8 cellular contexts compared by ENCODE assay signal in the genomic region with DNA sequence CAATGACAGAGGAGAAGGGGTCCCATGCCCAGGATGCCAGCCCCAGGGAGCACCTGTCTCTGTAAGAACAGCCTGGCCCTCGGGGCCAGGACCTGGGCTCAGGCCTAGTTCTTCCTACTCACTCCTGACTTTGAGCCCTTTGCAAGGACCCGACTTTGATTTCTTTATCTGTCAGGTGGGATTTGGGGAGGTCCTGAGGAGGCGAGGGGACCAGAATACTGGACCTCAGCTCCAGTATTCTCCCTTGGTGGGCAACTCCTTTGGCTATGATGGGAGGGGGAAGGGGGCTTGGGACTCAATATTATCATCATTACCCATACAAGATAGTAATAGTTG. TPM values are rescaled to one million over a fixed set of nuclear protein-coding genes. Genes with fewer than 3 reads are reported as not detected.
DNase-seq lines count a peak whose midpoint lies in the region; ATAC-seq and TF ChIP-seq lines count a peak whose summit lies in the region.

No MANE protein-coding gene starts in this region.

- no peak for ATAC-seq in GM21360 (IDR thresholded peaks at IDR 0.05; ENCODE audit: unreplicated experiment)
- no peak for ATAC-seq in HG02870 (IDR thresholded peaks at IDR 0.05; ENCODE audit: unreplicated experiment)

- H3K9me3 ChIP-seq in Peyer's patch (no peaks in the 10 kb centered on the region), esophagus squamous epithelium (no peaks in the 10 kb centered on the region)

- intact Hi-C loops in esophagus squamous epithelium (cut with DNase I): no loop called here

- TF ChIP-seq POLR2A in Peyer's patch (IDR thresholded peaks at IDR 0.05) (no peak), esophagus squamous epithelium (IDR thresholded peaks at IDR 0.05) (no peak)

- no peak for DNase-seq in GM06990 (ENCODE audit: extremely low read depth, insufficient read length)
- no peak for DNase-seq in Peyer's patch
- DNase-seq in esophagus squamous epithelium (lab: John Stamatoyannopoulos, UW): no peak
- DNase-seq in retinal pigment epithelial cell (ENCODE audit: low read depth): no peak
- DNase-seq in activated gamma-delta T cell treated with Interleukin-2 at 50 U/mL for 16 hours: no peak
- DNase-seq in cerebellar nuclear complex (lab: John Stamatoyannopoulos, UW): no peak

- no peaks in the 10 kb centered on the region for H3K36me3 ChIP-seq in GM06990 (ENCODE audit: control insufficient read depth, insufficient read depth, low read length)
- H3K36me3 ChIP-seq in Peyer's patch: no peaks in the 10 kb centered on the region
- H3K36me3 ChIP-seq in esophagus squamous epithelium: no peaks in the 10 kb centered on the region

- H3K27me3 ChIP-seq in GM06990 (replicated peaks; ENCODE audit: control insufficient read depth, insufficient read depth, low read length) (no peaks in the 10 kb centered on the region), Peyer's patch (no peaks in the 10 kb centered on the region), esophagus squamous epithelium (no peaks in the 10 kb centered on the region)

- H3K4me1 ChIP-seq in Peyer's patch (peaks cover 0 to 36% (median 4%) of the 10 kb centered on the region in 4 donors), esophagus squamous epithelium (peaks cover 18 to 74% (median 35%) of the 10 kb centered on the region in 3 donors)

- 40% methylated on average over 1 of the region's 3 CpGs; no CpG with 5 or more reads in 1 of the 2 donors for WGBS in esophagus squamous epithelium, 2 donors

- TF ChIP-seq CTCF in GM06990 (IDR thresholded peaks at IDR 0.05; ENCODE audit: insufficient read depth, low read length, poor library complexity, severe bottlenecking) (no peak), Peyer's patch (IDR thresholded peaks at IDR 0.05) (no peak), esophagus squamous epithelium (IDR thresholded peaks at IDR 0.05) (no peak), retinal pigment epithelial cell (conservative IDR thresholded peaks at IDR 0.05; ENCODE audit: low read depth, low read length) (no peak)

- H3K4me3 ChIP-seq in GM06990 (replicated peaks; ENCODE audit: low read depth, low read length) (peak overlapping the region; percentile 48), Peyer's patch (peak overlapping the region; percentile 34 to 55 (median 40)), esophagus squamous epithelium (peak overlapping the region; percentile 24 to 67 (median 37)), retinal pigment epithelial cell (ENCODE audit: low read length) (peak overlapping the region; percentile 38)

- peak overlapping the region; percentile 44 to 85 (median 70) for H3K27ac ChIP-seq in Peyer's patch
- H3K27ac ChIP-seq in esophagus squamous epithelium: peak overlapping the region; percentile 71 to 88 (median 86)

RNA-seq across cellular contexts. Expression of a gene that starts 18.1 kb away (rescaled TPM):
- total RNA-seq in Peyer's patch (1 to 10 TPM; 1.1 to 3.3 (median 2.4) TPM), esophagus squamous epithelium (1 to 10 TPM in 1 of 4 donors, under 1 TPM in 3; 0.50 to 2.1 (median 0.81) TPM)
